11 cellular contexts compared by ENCODE assay signal in the genomic region with DNA sequence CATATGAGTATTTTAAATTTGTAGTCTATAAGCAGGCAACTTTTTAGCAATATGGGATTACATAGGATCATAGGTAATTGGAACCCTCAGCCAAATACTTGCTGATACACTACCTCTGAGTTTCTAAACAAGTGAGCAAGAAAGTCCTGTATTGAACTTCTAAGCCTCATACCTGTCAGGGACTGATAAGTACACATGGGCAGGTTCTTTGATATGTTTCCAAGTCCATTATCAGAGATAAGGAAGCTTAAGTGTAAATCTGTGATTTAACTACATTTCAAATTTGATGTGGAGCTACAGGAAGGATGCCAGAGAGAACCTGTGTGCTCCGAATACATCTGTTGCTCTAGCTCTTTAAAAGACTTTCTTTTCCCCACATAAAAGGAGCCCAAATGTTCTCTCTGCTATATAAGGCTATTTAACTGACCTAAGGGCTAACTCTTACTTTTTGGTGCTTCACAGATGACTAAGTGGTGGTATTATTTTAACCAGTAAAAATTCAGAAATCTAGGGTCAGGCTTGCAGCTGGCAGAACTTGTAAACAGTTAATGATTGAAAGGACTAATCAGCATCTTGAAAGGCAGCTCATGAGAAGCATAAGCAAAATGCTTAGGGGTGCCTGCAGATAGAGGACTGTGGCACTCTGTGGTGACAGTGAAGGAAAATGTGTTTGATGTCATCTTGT.
A peak's percentile ranks its signal among the peaks of the same experiment; 100 is the strongest.
DNase-seq lines count a peak whose midpoint lies in the region; ATAC-seq lines count a peak whose summit lies in the region.
"Had no signal": no experiment of that assay in that cellular context is flagged by ENCODE, and none has a peak within 500 bp of the region (broad histone marks: within the 10 kb centered on the region; RNA-seq: fewer than 3 reads in every experiment).

No MANE protein-coding gene starts in this region.

- no peak overlapping the region for H2BK120ac ChIP-seq in neuronal stem cell (ENCODE audit: low read depth, low read length)

- no peak overlapping the region for H4K91ac ChIP-seq in neuronal stem cell (ENCODE audit: low read depth, low read length, poor library complexity)

- no peaks in the 10 kb centered on the region for H3K79me1 ChIP-seq in neuronal stem cell (ENCODE audit: low read depth, low read length)

- H2BK5ac ChIP-seq in neuronal stem cell (ENCODE audit: low read length): no peak overlapping the region

- peaks cover 2 to 7% of the 10 kb centered on the region in 2 donors for H3K4me1 ChIP-seq in neuronal stem cell (ENCODE audit: control insufficient read depth in 2 of 2, insufficient read depth in 1 of 2, low read depth in 1 of 2, low read length in 2 of 2)

- H3K18ac ChIP-seq in neuronal stem cell (ENCODE audit: low read length): no peak overlapping the region

- H2BK12ac ChIP-seq in neuronal stem cell (ENCODE audit: low read length): no peak overlapping the region

- H2BK15ac ChIP-seq in neuronal stem cell (ENCODE audit: low read length): no peak overlapping the region

- intact Hi-C loops in posterior vena cava (cut with DNase I): no loop called here

- H4K8ac ChIP-seq in neuronal stem cell (ENCODE audit: low read depth, low read length): no peak overlapping the region

- WGBS in neuronal stem cell (ENCODE audit: extremely low coverage in 2 of 2, insufficient read length in 2 of 2, insufficient replicate concordance in 1 of 2), 2 donors: no CpG with 5 or more reads among the region's 1 CpG

- no peak overlapping the region for H3K4me3 ChIP-seq in neuronal stem cell (ENCODE audit: low read length in 2 of 2)

- DNase-seq in EH (ENCODE audit: low read depth) (peak; percentile 28), RPMI7951 (ENCODE audit: low read depth) (peak; percentile 59), neuronal stem cell (ENCODE audit: low spot score) (no peak), posterior vena cava (ENCODE audit: low spot score) (no peak), NCI-H1048 (lab: John Stamatoyannopoulos, UW) (no peak), NCI-H1436 (lab: John Stamatoyannopoulos, UW) (no peak)
- DNase-seq: activated CD4-positive, alpha-beta memory T cell treated with anti-CD3 and anti-CD28 coated beads, Interleukin-2, amount 10 ng/mL, durations not matched to agents 7 days and 5 days; NCI-H1092; posterior cingulate gyrus had no signal

- no peak overlapping the region for H3K14ac ChIP-seq in neuronal stem cell (ENCODE audit: low read length)

- H2AK5ac ChIP-seq in neuronal stem cell (ENCODE audit: low read depth, low read length): no peak overlapping the region

- no peak overlapping the region for H3K4me2 ChIP-seq in neuronal stem cell (ENCODE audit: insufficient read depth, low read length, poor library complexity, severe bottlenecking)

- no peaks in the 10 kb centered on the region for H3K27me3 ChIP-seq in neuronal stem cell (ENCODE audit: control insufficient read depth in 3 of 3, insufficient read depth in 3 of 3, low read depth in 1 of 3, low read length in 3 of 3)

- no peaks in the 10 kb centered on the region for H3K9me3 ChIP-seq in neuronal stem cell (replicated peaks in 1 of 2; ENCODE audit: control insufficient read depth in 2 of 2, insufficient read depth in 1 of 2, low read depth in 1 of 2, low read length in 2 of 2)

- H3K9ac ChIP-seq in neuronal stem cell (ENCODE audit: low read depth, low read length, poor library complexity): no peak overlapping the region

- no peak overlapping the region for H3K4ac ChIP-seq in neuronal stem cell (ENCODE audit: low read length)

- H3K27ac ChIP-seq in neuronal stem cell (replicated peaks; ENCODE audit: low read length): no peak overlapping the region

- ATAC-seq in GM19452 (IDR thresholded peaks at IDR 0.05; ENCODE audit: unreplicated experiment) (peak; percentile 98), HG02943 (IDR thresholded peaks at IDR 0.05; ENCODE audit: low read depth, unreplicated experiment) (peak; percentile 98)

- H3K36me3 ChIP-seq in neuronal stem cell (replicated peaks in 1 of 2; ENCODE audit: control insufficient read depth in 2 of 2, insufficient read depth in 2 of 2, low read length in 2 of 2): no peaks in the 10 kb centered on the region

- H3K23ac ChIP-seq in neuronal stem cell (ENCODE audit: low read depth, low read length, poor library complexity): no peak overlapping the region

- H2AFZ ChIP-seq in neuronal stem cell (ENCODE audit: low read length): no peak overlapping the region

Comparison
In these comparisons a context has a peak if more than half of its experiments do, and no peak if none do; other contexts are left out.
1. DNase-seq: peak in EH (single experiment) and RPMI7951 (single experiment); none in neuronal stem cell (single experiment), posterior vena cava (single experiment), NCI-H1048 (single experiment) and NCI-H1436 (single experiment).